In the genomic region with DNA sequence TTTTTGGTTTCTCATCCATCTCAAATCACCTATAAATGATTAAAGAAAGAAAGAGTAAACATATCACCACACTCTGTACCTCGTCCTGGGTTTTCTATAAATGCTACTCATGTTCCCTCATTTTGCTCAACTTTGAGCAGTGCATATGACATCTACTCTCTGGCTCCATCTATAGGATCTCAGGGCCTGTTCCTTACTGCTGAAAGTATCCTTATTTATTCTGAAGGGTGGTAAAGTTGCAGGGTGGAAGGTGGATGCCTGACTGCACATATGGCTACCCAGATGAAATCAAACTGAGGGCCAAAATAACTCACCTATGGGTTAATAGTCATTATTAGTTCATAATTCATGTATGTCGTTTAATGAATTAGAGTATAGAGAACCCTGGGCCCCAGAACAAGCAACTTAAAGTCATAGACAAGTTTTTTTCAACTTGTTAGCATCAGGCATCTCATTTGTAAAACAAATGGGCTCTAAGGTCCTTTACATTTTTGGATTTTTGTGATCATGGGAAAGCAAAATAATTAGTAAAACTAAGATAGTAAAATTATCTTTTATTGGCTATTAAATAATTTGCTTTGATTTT, we compare ENCODE assay signal across 10 cellular contexts. TPM values are rescaled to one million over a fixed set of nuclear protein-coding genes. Genes with fewer than 3 reads are reported as not detected.
A peak's percentile ranks its signal among the peaks of the same experiment; 100 is the strongest.
DNase-seq lines count a peak whose midpoint lies in the region; ATAC-seq, FAIRE-seq and TF ChIP-seq lines count a peak whose summit lies in the region.
"Had no signal": no experiment of that assay in that cellular context is flagged by ENCODE, and none has a peak within 500 bp of the region (broad histone marks: within the 10 kb centered on the region; RNA-seq: fewer than 3 reads in every experiment).

No MANE protein-coding gene starts in this region.

- no peaks in the 10 kb centered on the region for H3K4me1 ChIP-seq in astrocyte (ENCODE audit: insufficient read depth, low read length)

- no peaks in the 10 kb centered on the region for H3K27me3 ChIP-seq in astrocyte (ENCODE audit: insufficient read depth, low read length)

- DNase-seq in NCI-H1436 (lab: John Stamatoyannopoulos, UW) (peak; percentile 17), NCI-H1436 treated with DMSO at 0.1 percent for 48 hours (lab: John Stamatoyannopoulos, UW) (no peak), H54 (ENCODE audit: insufficient read length, low spot score) (no peak), NCI-H2227 treated with DMSO at 0.1 percent for 48 hours (lab: John Stamatoyannopoulos, UW) (peak; percentile 42), astrocyte (ENCODE audit: low read depth) (peak; percentile 39), iPS-NIHi7 (ENCODE audit: extremely low spot score) (peak; percentile 51)
- DNase-seq in stimulated activated naive CD8-positive, alpha-beta T cell treated with anti-CD3 and anti-CD28 coated beads, Interleukin-15, Interleukin-2, amounts not matched to agents 100 U/mL and 50 U/mL, for 24 hours: no peak

- H3K9me3 ChIP-seq in astrocyte (ENCODE audit: insufficient read depth, low read depth, low read length): no peaks in the 10 kb centered on the region
- H3K9me3 ChIP-seq: BLaER1 treated with 17β-estradiol and CSF1 and Interleukin-3, amounts not matched to agents 10 nM and 100 nM had no signal

- H3K9me3 Mint-ChIP-seq in astrocyte (ENCODE audit: unreplicated experiment): no peaks in the 10 kb centered on the region
- H3K9me3 Mint-ChIP-seq: stimulated activated naive CD8-positive, alpha-beta T cell treated with anti-CD3 and anti-CD28 coated beads, Interleukin-15, Interleukin-2, amounts not matched to agents 100 ng/mL and 50 ng/mL, for 24 hours had no signal

- peak; percentile 84 for TF ChIP-seq CTCF in astrocyte (IDR thresholded peaks at IDR 0.05; ENCODE audit: insufficient read depth, low read depth, low read length)

- no peak overlapping the region for H3K4me3 ChIP-seq in astrocyte (ENCODE audit: insufficient read depth, low read depth, low read length)
- H3K4me3 ChIP-seq: BLaER1 treated with 17β-estradiol and CSF1 and Interleukin-3, amounts not matched to agents 10 nM and 100 nM had no signal

- peak; percentile 92 for FAIRE-seq in H54 (lab: Jason Lieb, UNC)
- peak; percentile 9 for FAIRE-seq in astrocyte (lab: Jason Lieb, UNC)

- H3K79me2 ChIP-seq in astrocyte (ENCODE audit: insufficient read depth, low read length): no peaks in the 10 kb centered on the region

- no peak overlapping the region for H3K4me3 Mint-ChIP-seq in astrocyte (ENCODE audit: unreplicated experiment)
- H3K4me3 Mint-ChIP-seq: stimulated activated naive CD8-positive, alpha-beta T cell treated with anti-CD3 and anti-CD28 coated beads, Interleukin-15, Interleukin-2, amounts not matched to agents 100 ng/mL and 50 ng/mL, for 24 hours had no signal

- no peak overlapping the region for H2AFZ ChIP-seq in astrocyte (ENCODE audit: low read depth, low read length)

- no peak for TF ChIP-seq POLR2A in H54 (IDR thresholded peaks at IDR 0.05; ENCODE audit: low read depth, low read length)

- H3K27ac ChIP-seq in astrocyte (ENCODE audit: low read depth, low read length): no peak overlapping the region
- H3K27ac ChIP-seq: BLaER1 treated with 17β-estradiol and CSF1 and Interleukin-3, amounts not matched to agents 10 nM and 100 nM had no signal

- no peak overlapping the region for H3K9ac ChIP-seq in astrocyte (ENCODE audit: low read length)
- H3K9ac ChIP-seq: BLaER1 treated with 17β-estradiol and CSF1 and Interleukin-3, amounts not matched to agents 10 nM and 100 nM had no signal

- H3K36me3 Mint-ChIP-seq in astrocyte (ENCODE audit: low read depth, unreplicated experiment): peaks cover 3% of the 10 kb centered on the region

- no peak overlapping the region for H3K4me2 ChIP-seq in astrocyte (ENCODE audit: low read length)
- H3K4me2 ChIP-seq: BLaER1 treated with 17β-estradiol and CSF1 and Interleukin-3, amounts not matched to agents 10 nM and 100 nM had no signal

- peaks cover 57% of the 10 kb centered on the region for H3K36me3 ChIP-seq in astrocyte (ENCODE audit: insufficient read depth, low read length)

- H3K4me1 Mint-ChIP-seq in astrocyte (ENCODE audit: low read depth, unreplicated experiment): peaks cover 12% of the 10 kb centered on the region

- H3K27ac Mint-ChIP-seq in astrocyte (ENCODE audit: unreplicated experiment): no peak overlapping the region
- H3K27ac Mint-ChIP-seq: stimulated activated naive CD8-positive, alpha-beta T cell treated with anti-CD3 and anti-CD28 coated beads, Interleukin-15, Interleukin-2, amounts not matched to agents 100 ng/mL and 50 ng/mL, for 24 hours had no signal

- no peaks in the 10 kb centered on the region for H4K20me1 ChIP-seq in astrocyte (ENCODE audit: insufficient read depth, low read length)

- H3K27me3 Mint-ChIP-seq in astrocyte (ENCODE audit: low read depth, unreplicated experiment): no peaks in the 10 kb centered on the region
- H3K27me3 Mint-ChIP-seq: stimulated activated naive CD8-positive, alpha-beta T cell treated with anti-CD3 and anti-CD28 coated beads, Interleukin-15, Interleukin-2, amounts not matched to agents 100 ng/mL and 50 ng/mL, for 24 hours had no signal

- ATAC-seq in stimulated activated naive CD8-positive, alpha-beta T cell treated with anti-CD3 and anti-CD28 coated beads, Interleukin-15, Interleukin-2, amounts not matched to agents 100 U/mL and 50 U/mL, for 24 hours: peak; percentile 78
- no peak for ATAC-seq in HG02610 (IDR thresholded peaks at IDR 0.05; ENCODE audit: unreplicated experiment)

RNA-seq across cellular contexts. Expression of a gene that starts 46.5 kb away (rescaled TPM):
- total RNA-seq in astrocyte: 4.3 and 4.9 TPM in 2 replicates

Comparison
In these comparisons a context has a peak if more than half of its experiments do, and no peak if none do; other contexts are left out.
1. DNase-seq: peak in NCI-H1436 (single experiment), NCI-H2227 treated with DMSO at 0.1 percent for 48 hours (single experiment), astrocyte (single experiment) and iPS-NIHi7 (single experiment); none in NCI-H1436 treated with DMSO at 0.1 percent for 48 hours (single experiment), H54 (single experiment) and stimulated activated naive CD8-positive, alpha-beta T cell treated with anti-CD3 and anti-CD28 coated beads, Interleukin-15, Interleukin-2, amounts not matched to agents 100 U/mL and 50 U/mL, for 24 hours (single experiment).